8 cellular contexts compared by ENCODE assay signal in the genomic region with DNA sequence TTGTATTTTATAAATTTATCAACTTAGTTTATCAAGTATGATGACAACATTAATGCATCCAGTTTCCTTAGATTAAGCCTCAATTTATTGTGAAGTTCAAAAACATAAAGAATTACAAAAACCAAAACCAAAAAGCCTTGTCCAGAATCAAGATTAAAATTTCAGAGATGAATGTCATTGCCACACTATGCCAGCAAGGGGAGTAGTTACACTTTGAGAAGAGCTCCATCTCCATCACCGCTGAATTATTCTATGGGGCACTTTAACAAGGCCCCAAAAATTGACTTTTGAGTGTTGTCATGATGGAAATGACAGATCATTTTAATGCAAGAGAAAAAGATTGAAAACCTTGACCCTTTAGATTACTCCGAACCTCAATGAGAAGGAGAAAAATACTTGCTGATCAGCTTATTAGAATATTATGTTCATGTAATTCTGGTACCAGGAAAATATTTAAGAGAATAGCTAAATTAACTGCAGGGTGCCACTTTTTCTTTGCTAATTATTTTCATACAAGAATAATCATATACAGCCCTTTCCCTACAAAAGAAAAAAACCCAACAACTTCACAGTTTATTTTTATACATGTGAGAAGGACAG.
A peak's percentile ranks its signal among the peaks of the same experiment; 100 is the strongest.
DNase-seq lines count a peak whose midpoint lies in the region; ATAC-seq, FAIRE-seq and TF ChIP-seq lines count a peak whose summit lies in the region.

No MANE protein-coding gene starts in this region.

- no peak overlapping the region for H2BK15ac ChIP-seq in IMR-90 (ENCODE audit: low read depth, low read length)

- TF ChIP-seq CTCF in IMR-90 (conservative IDR thresholded peaks at IDR 0.05; ENCODE audit: low read depth, low read length) (peak; percentile 30; the same call in 1 of the 2 replicates), astrocyte (IDR thresholded peaks at IDR 0.05; ENCODE audit: insufficient read depth, low read depth, low read length) (peak; percentile 63)

- ATAC-seq in IMR-90 (ENCODE audit: low read depth): no peak
- no peak for ATAC-seq in HG02571 (IDR thresholded peaks at IDR 0.05; ENCODE audit: unreplicated experiment)

- H2AFZ ChIP-seq in IMR-90 (replicated peaks; ENCODE audit: low read length, poor library complexity): no peak overlapping the region
- no peak overlapping the region for H2AFZ ChIP-seq in astrocyte (ENCODE audit: low read depth, low read length)

- H3K56ac ChIP-seq in IMR-90 (ENCODE audit: extremely low read depth, insufficient read depth, low read length): no peak overlapping the region

- no peaks in the 10 kb centered on the region for H3K36me3 ChIP-seq in IMR-90 (ENCODE audit: control insufficient read depth, insufficient read depth, low read length)
- no peaks in the 10 kb centered on the region for H3K36me3 ChIP-seq in astrocyte (ENCODE audit: insufficient read depth, low read length)

- H2AK9ac ChIP-seq in IMR-90 (replicated peaks; ENCODE audit: low read depth, low read length, poor library complexity): no peak overlapping the region

- no peaks in the 10 kb centered on the region for H3K79me1 ChIP-seq in IMR-90 (ENCODE audit: low read depth in 1 of 2, low read length in 2 of 2)

- no peaks in the 10 kb centered on the region for H3K36me3 Mint-ChIP-seq in astrocyte (ENCODE audit: low read depth, unreplicated experiment)

- H3K27me3 ChIP-seq in IMR-90 (ENCODE audit: control insufficient read depth, insufficient read depth, low read length) (no peaks in the 10 kb centered on the region), astrocyte (ENCODE audit: insufficient read depth, low read length) (no peaks in the 10 kb centered on the region)

- H3K4me2 ChIP-seq in IMR-90 (ENCODE audit: low read depth, low read length): no peak overlapping the region
- no peak overlapping the region for H3K4me2 ChIP-seq in astrocyte (ENCODE audit: low read length)

- H3K9ac ChIP-seq in IMR-90 (ENCODE audit: low read depth, low read length) (no peak overlapping the region), astrocyte (ENCODE audit: low read length) (no peak overlapping the region)

- H3K4me1 ChIP-seq in IMR-90 (ENCODE audit: control insufficient read depth, insufficient read depth, low read length): no peaks in the 10 kb centered on the region
- no peaks in the 10 kb centered on the region for H3K4me1 ChIP-seq in astrocyte (ENCODE audit: insufficient read depth, low read length)

- FAIRE-seq in GM12891 (lab: Jason Lieb, UNC) (peak; percentile 35), astrocyte (lab: Jason Lieb, UNC) (no peak)

- no peak overlapping the region for H2BK20ac ChIP-seq in IMR-90 (ENCODE audit: low read depth, low read length)

- no peak overlapping the region for H4K5ac ChIP-seq in IMR-90 (ENCODE audit: low read depth, low read length)

- H3K23ac ChIP-seq in IMR-90 (ENCODE audit: low read depth, low read length): no peak overlapping the region

- no peak overlapping the region for H4K8ac ChIP-seq in IMR-90 (ENCODE audit: low read depth in 2 of 2, low read length in 2 of 2)

- H3K18ac ChIP-seq in IMR-90 (ENCODE audit: low read depth, low read length): no peak overlapping the region

- no peak overlapping the region for H3K4me3 ChIP-seq in IMR-90 (ENCODE audit: insufficient read depth, low read depth, low read length)
- H3K4me3 ChIP-seq in astrocyte (ENCODE audit: insufficient read depth, low read depth, low read length): no peak overlapping the region

- DNase-seq in GM12891 (ENCODE audit: insufficient read length, low spot score): no peak
- DNase-seq in IMR-90: no peak
- DNase-seq in astrocyte (ENCODE audit: low read depth): no peak
- DNase-seq in medulla oblongata (ENCODE audit: extremely low spot score): peak; percentile 38
- no peak for DNase-seq in NK-92 (lab: John Stamatoyannopoulos, UW; ENCODE audit: unreplicated experiment)
- DNase-seq in effector CD8-positive, alpha-beta T cell (lab: John Stamatoyannopoulos, UW): no peak
- DNase-seq in NCI-H2029 treated with DMSO at 0.1 percent for 48 hours (lab: John Stamatoyannopoulos, UW): no peak

- no peaks in the 10 kb centered on the region for H3K79me2 ChIP-seq in astrocyte (ENCODE audit: insufficient read depth, low read length)

- no peak overlapping the region for H3K4me3 Mint-ChIP-seq in astrocyte (ENCODE audit: unreplicated experiment)

- in situ Hi-C loops in IMR-90 (cut with MboI; ENCODE audit: low sequenced_read_pairs): no loop called here

- CTCF ChIA-PET in IMR-90 (lab: Yijun Ruan, JAX): no interaction called here

- H3K14ac ChIP-seq in IMR-90 (replicated peaks; ENCODE audit: low read depth, low read length): no peak overlapping the region

- no peaks in the 10 kb centered on the region for H3K9me1 ChIP-seq in IMR-90 (ENCODE audit: insufficient read depth, low read length)

- no peak for TF ChIP-seq POLR2A in GM12891 (IDR thresholded peaks at IDR 0.05; ENCODE audit: low read depth, low read length)
- no peak for TF ChIP-seq POLR2A in IMR-90 (IDR thresholded peaks at IDR 0.05; ENCODE audit: low read depth, low read length)

- no peak overlapping the region for H2BK5ac ChIP-seq in IMR-90 (ENCODE audit: low read depth, low read length, poor library complexity, severe bottlenecking)

- H3K9me3 Mint-ChIP-seq in astrocyte (ENCODE audit: unreplicated experiment): no peaks in the 10 kb centered on the region

- H4K20me1 ChIP-seq in IMR-90 (ENCODE audit: insufficient read depth, low read length) (no peaks in the 10 kb centered on the region), astrocyte (ENCODE audit: insufficient read depth, low read length) (no peaks in the 10 kb centered on the region)

- no peak overlapping the region for H3K4ac ChIP-seq in IMR-90 (ENCODE audit: low read depth, low read length)

- WGBS in IMR-90 (ENCODE audit: extremely low coverage in 2 of 2, insufficient read length in 1 of 2), 2 experiments: no CpG with 5 or more reads among the region's 2 CpGs

- no peak overlapping the region for H2BK120ac ChIP-seq in IMR-90 (ENCODE audit: low read depth, low read length)

- dilution Hi-C loops in IMR-90 (cut with HindIII; ENCODE audit: low sequenced_read_pairs, unreplicated experiment): no loop called here

- intact Hi-C loops in IMR-90 (cut with micrococcal nuclease): loop anchor here (2.0 kb wide), 1 partner anchor 581 kb away; no protein-coding TSS in a partner anchor

- POLR2A ChIA-PET in IMR-90 (lab: Charles Lee; ENCODE audit: unreplicated experiment): no interaction called here

- H3K4me1 Mint-ChIP-seq in astrocyte (ENCODE audit: low read depth, unreplicated experiment): peaks cover 12% of the 10 kb centered on the region

- no peak overlapping the region for H3K27ac Mint-ChIP-seq in astrocyte (ENCODE audit: unreplicated experiment)

- no peaks in the 10 kb centered on the region for H3K27me3 Mint-ChIP-seq in astrocyte (ENCODE audit: low read depth, unreplicated experiment)

- no TSS peak for BruUV-seq in IMR-90 (replicated peaks; lab: Mats Ljungman, UMichigan)

- no peak overlapping the region for H4K91ac ChIP-seq in IMR-90 (ENCODE audit: insufficient read depth, low read depth, low read length)

- 0 out of 2 replicates have a peak, but pooled peaks cover 2% of the 10 kb centered on the region for H3K9me3 ChIP-seq in IMR-90 (ENCODE audit: control insufficient read depth, insufficient read depth, low read length)
- H3K9me3 ChIP-seq in astrocyte (ENCODE audit: insufficient read depth, low read depth, low read length): no peaks in the 10 kb centered on the region

- H2AK5ac ChIP-seq in IMR-90 (ENCODE audit: low read depth, low read length): no peak overlapping the region

- peak; percentile 24; the same call in 1 of the 2 replicates for TF ChIP-seq RAD21 in IMR-90 (IDR thresholded peaks at IDR 0.05; ENCODE audit: low read length)

- no peak overlapping the region for H3K27ac ChIP-seq in IMR-90 (ENCODE audit: insufficient read depth, low read length)
- H3K27ac ChIP-seq in astrocyte (ENCODE audit: low read depth, low read length): no peak overlapping the region

TF ChIP-seq in GM12891, 5 proteins besides CTCF, POLR2A, EP300 and RAD21:
- TF ChIP-seq POU2F2 (IDR thresholded peaks at IDR 0.05; ENCODE audit: low read depth, low read length) (no peak), TAF1 (IDR thresholded peaks at IDR 0.05; ENCODE audit: low read depth, low read length) (no peak), PAX5 (IDR thresholded peaks at IDR 0.05; ENCODE audit: insufficient read depth, low read length, severe bottlenecking) (no peak), POLR2AphosphoS5 (IDR thresholded peaks at IDR 0.05; ENCODE audit: low read depth, low read length) (no peak), SPI1 (IDR thresholded peaks at IDR 0.05; ENCODE audit: low read depth, low read length) (no peak)

TF ChIP-seq in IMR-90, 13 proteins besides CTCF, POLR2A, EP300 and RAD21:
- TF ChIP-seq, protein P1, sequence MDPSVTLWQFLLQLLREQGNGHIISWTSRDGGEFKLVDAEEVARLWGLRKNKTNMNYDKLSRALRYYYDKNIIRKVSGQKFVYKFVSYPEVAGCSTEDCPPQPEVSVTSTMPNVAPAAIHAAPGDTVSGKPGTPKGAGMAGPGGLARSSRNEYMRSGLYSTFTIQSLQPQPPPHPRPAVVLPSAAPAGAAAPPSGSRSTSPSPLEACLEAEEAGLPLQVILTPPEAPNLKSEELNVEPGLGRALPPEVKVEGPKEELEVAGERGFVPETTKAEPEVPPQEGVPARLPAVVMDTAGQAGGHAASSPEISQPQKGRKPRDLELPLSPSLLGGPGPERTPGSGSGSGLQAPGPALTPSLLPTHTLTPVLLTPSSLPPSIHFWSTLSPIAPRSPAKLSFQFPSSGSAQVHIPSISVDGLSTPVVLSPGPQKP (IDR thresholded peaks at IDR 0.05; ENCODE audit: borderline replicate concordance, low read depth, low read length): no peak
